In the genomic region with DNA sequence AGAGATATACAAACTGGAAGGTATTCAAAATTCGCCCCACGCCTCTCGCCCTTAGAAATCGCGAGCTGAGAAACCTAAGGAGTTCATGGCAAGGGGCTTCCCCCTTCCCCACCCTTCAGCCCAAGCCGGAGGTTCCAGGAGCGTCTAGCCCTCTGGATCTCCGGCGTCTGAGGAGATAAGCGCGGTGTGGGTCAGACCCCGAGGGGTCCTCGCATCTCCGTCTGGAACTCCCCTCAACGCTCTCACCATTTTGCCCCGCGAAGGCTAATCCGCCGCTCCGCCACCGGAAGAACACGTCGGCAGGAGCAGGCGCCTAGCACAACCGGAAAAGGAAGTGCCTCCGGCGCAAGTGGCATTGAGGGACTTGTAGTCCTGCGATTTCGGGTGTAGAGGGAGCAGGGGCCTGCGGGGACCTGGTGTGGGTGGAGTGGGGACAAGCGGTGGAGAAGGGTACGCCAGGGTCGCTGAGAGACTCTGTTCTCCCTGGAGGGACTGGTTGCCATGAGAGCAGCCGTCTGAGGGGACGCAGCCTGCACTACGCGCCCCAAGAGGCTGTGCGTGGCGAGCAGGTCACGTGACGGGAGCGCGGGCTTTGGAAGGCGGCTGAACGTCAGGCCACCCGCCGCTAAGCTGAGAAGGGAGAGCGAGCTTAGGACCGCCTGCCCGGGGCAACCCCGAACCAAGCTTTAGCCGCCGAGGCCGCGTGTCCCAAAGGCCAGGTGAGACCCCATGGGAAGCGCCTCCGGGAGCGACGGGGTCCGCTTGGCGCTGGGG, we compare ENCODE assay signal across 8 cellular contexts. TPM values are rescaled to one million over a fixed set of nuclear protein-coding genes. Genes with fewer than 3 reads are reported as not detected.
DNase-seq lines count a peak whose midpoint lies in the region; ATAC-seq and FAIRE-seq lines count a peak whose summit lies in the region.

A gene with protein sequence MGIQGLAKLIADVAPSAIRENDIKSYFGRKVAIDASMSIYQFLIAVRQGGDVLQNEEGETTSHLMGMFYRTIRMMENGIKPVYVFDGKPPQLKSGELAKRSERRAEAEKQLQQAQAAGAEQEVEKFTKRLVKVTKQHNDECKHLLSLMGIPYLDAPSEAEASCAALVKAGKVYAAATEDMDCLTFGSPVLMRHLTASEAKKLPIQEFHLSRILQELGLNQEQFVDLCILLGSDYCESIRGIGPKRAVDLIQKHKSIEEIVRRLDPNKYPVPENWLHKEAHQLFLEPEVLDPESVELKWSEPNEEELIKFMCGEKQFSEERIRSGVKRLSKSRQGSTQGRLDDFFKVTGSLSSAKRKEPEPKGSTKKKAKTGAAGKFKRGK (plus strand): TSS at position 602 of the 774 bp plus-strand sequence. CDS start 2,451 bp downstream, outside the sequence.
A gene (minus strand): TSS at position 290 of the 774 bp plus-strand sequence. CDS start 41 bp downstream, at position 249.

- H3K36me3 ChIP-seq in NT2/D1 (ENCODE audit: insufficient read depth, insufficient read length, low read length): peaks cover 74% of the 10 kb centered on the region
- H3K36me3 ChIP-seq in endocrine pancreas (ENCODE audit: control insufficient read depth, insufficient read depth, low read length): peaks cover 1% of the 10 kb centered on the region
- peaks cover 57% of the 10 kb centered on the region for H3K36me3 ChIP-seq in mesodermal cell (ENCODE audit: control insufficient read depth, insufficient read depth, low read length)

- H3K27me3 ChIP-seq in NT2/D1 (ENCODE audit: insufficient read depth, insufficient read length) (no peaks in the 10 kb centered on the region), endocrine pancreas (ENCODE audit: control insufficient read depth, insufficient read depth, low read length) (no peaks in the 10 kb centered on the region)

- H3K4me3 Mint-ChIP-seq in activated CD8-positive, alpha-beta memory T cell treated with anti-CD3 and anti-CD28 coated beads, Interleukin-2, amount 10 ng/mL, durations not matched to agents 7 days and 5 days: peak within 1 kb of the TSS; percentile 90

- peak within 1 kb of the TSS; percentile 98 for H3K27ac ChIP-seq in mesodermal cell (ENCODE audit: low read depth, low read length, severe bottlenecking)

- peak; percentile 72 for ATAC-seq in GM21367 (IDR thresholded peaks at IDR 0.05; ENCODE audit: unreplicated experiment)
- peak; percentile 93 for ATAC-seq in activated CD8-positive, alpha-beta memory T cell treated with anti-CD3 and anti-CD28 coated beads, Interleukin-2, amount 10 ng/mL, durations not matched to agents 7 days and 5 days

- CTCF ChIA-PET in activated CD8-positive, alpha-beta memory T cell treated with anti-CD3 and anti-CD28 coated beads, Interleukin-2, amount 10 ng/mL, durations not matched to agents 7 days and 5 days (lab: Charles Lee): interaction anchor here (1.0 to 13.1 kb wide), 16 partner anchors 9 to 315 kb away, joined by 3 to 173 read pairs (median 6); a partner anchor contains a TSS

- peaks cover 47% of the 10 kb centered on the region for H3K4me1 Mint-ChIP-seq in activated CD8-positive, alpha-beta memory T cell treated with anti-CD3 and anti-CD28 coated beads, Interleukin-2, amount 10 ng/mL, durations not matched to agents 7 days and 5 days

- H3K9me3 ChIP-seq in NT2/D1 (ENCODE audit: insufficient read depth, low read length): no peaks in the 10 kb centered on the region
- H3K9me3 ChIP-seq in endocrine pancreas (ENCODE audit: control insufficient read depth, low read length): no peaks in the 10 kb centered on the region
- H3K9me3 ChIP-seq in mesodermal cell (ENCODE audit: control insufficient read depth, low read length): no peaks in the 10 kb centered on the region

- peak; percentile 89 for DNase-seq in COLO829 (ENCODE audit: low spot score)
- DNase-seq in HTR-8/SVneo (ENCODE audit: insufficient read length, low spot score): peak; percentile 92
- DNase-seq in NT2/D1 (ENCODE audit: low read depth, low spot score): peak; percentile 89
- peak; percentile 94 for DNase-seq in activated CD8-positive, alpha-beta memory T cell treated with anti-CD3 and anti-CD28 coated beads, Interleukin-2, amount 10 ng/mL, durations not matched to agents 7 days and 5 days
- DNase-seq in stimulated activated CD8-positive, alpha-beta memory T cell treated with anti-CD3 and anti-CD28 coated beads, Interleukin-15, amount 100 ng/mL, for 24 hours (ENCODE audit: low read depth): peak; percentile 77

- no peaks in the 10 kb centered on the region for H3K9me3 Mint-ChIP-seq in activated CD8-positive, alpha-beta memory T cell treated with anti-CD3 and anti-CD28 coated beads, Interleukin-2, amount 10 ng/mL, durations not matched to agents 7 days and 5 days (ENCODE audit: low read depth)

- peak within 1 kb of the TSS; percentile 96 for H3K4me3 ChIP-seq in NT2/D1 (ENCODE audit: insufficient read length, low read depth)
- H3K4me3 ChIP-seq in endocrine pancreas (ENCODE audit: control insufficient read depth, insufficient read depth, low read length): peak within 1 kb of the TSS; percentile 67
- peak within 1 kb of the TSS; percentile 90 for H3K4me3 ChIP-seq in mesodermal cell (ENCODE audit: extremely low read depth, insufficient read depth, low read length, poor library complexity, severe bottlenecking)

- H3K9ac ChIP-seq in NT2/D1 (ENCODE audit: insufficient read length, low read depth) (peak within 1 kb of the TSS; percentile 99), endocrine pancreas (ENCODE audit: control insufficient read depth, insufficient read depth, low read length) (peak within 1 kb of the TSS; percentile 98)

- H3K36me3 Mint-ChIP-seq in activated CD8-positive, alpha-beta memory T cell treated with anti-CD3 and anti-CD28 coated beads, Interleukin-2, amount 10 ng/mL, durations not matched to agents 7 days and 5 days: peaks cover 48% of the 10 kb centered on the region

- WGBS in mesodermal cell (ENCODE audit: insufficient coverage in 2 of 2), 2 experiments: 0% methylated on average over 55 to 60 of the region's 61 CpGs

- peaks cover 6% of the 10 kb centered on the region for H3K4me1 ChIP-seq in NT2/D1 (ENCODE audit: insufficient read depth, insufficient read length)
- no peaks in the 10 kb centered on the region for H3K4me1 ChIP-seq in endocrine pancreas (ENCODE audit: control insufficient read depth, insufficient read depth, low read length)
- peaks cover 3% of the 10 kb centered on the region for H3K4me1 ChIP-seq in mesodermal cell (ENCODE audit: control insufficient read depth, insufficient read depth, low read length, poor library complexity, severe bottlenecking)

- H3K27me3 Mint-ChIP-seq in activated CD8-positive, alpha-beta memory T cell treated with anti-CD3 and anti-CD28 coated beads, Interleukin-2, amount 10 ng/mL, durations not matched to agents 7 days and 5 days: no peaks in the 10 kb centered on the region

- peak within 1 kb of the TSS; percentile 100 for H3K27ac Mint-ChIP-seq in activated CD8-positive, alpha-beta memory T cell treated with anti-CD3 and anti-CD28 coated beads, Interleukin-2, amount 10 ng/mL, durations not matched to agents 7 days and 5 days

- no peak for FAIRE-seq in HTR-8/SVneo (lab: Jason Lieb, UNC)

RNA-seq across cellular contexts. Expression of the first gene that starts in this region (rescaled TPM):
- total RNA-seq in activated CD8-positive, alpha-beta memory T cell treated with anti-CD3 and anti-CD28 coated beads, Interleukin-2, amount 10 ng/mL, durations not matched to agents 7 days and 5 days: 100 to 1,000 TPM; 141 to 150 TPM
- 34.0 TPM for polyA plus RNA-seq in mesodermal cell (2013, experiment 1 of 2)
- 29.7 TPM for polyA plus RNA-seq in mesodermal cell (2013, experiment 2 of 2)

RNA-seq across cellular contexts. Expression of the second gene that starts in this region (rescaled TPM):
- total RNA-seq in activated CD8-positive, alpha-beta memory T cell treated with anti-CD3 and anti-CD28 coated beads, Interleukin-2, amount 10 ng/mL, durations not matched to agents 7 days and 5 days: 100 to 1,000 TPM; 138 to 157 TPM
- 270 TPM for polyA plus RNA-seq in mesodermal cell (2013, experiment 1 of 2)
- polyA plus RNA-seq in mesodermal cell (2013, experiment 2 of 2): 257 TPM

Comparison
In these comparisons a context has a peak if more than half of its experiments do, and no peak if none do; other contexts are left out.
1. Peak in every context shown above with its lines: DNase-seq, ATAC-seq, H3K4me3 ChIP-seq and H3K27ac ChIP-seq.